In the genomic region with DNA sequence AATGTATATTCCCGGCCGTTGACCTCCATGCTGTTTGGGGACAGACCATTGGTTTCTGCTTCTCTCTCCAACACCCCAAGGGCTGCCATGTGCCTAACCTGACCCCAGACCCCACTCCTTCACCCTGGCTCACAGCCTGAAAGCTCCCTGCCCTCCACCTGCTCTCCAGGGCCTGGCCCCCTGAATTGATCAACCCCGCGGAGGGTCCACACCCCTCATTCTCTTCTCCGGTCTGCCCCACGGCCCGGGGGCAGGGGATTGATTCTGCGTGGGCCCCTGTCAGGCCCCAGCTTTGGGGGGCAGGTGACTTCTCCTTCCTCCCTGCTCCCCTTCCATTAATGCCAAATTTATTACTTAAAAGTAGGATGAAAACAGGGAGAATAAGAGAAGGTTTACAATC, we compare ENCODE assay signal across 8 cellular contexts.
DNase-seq lines count a peak whose midpoint lies in the region; ATAC-seq and TF ChIP-seq lines count a peak whose summit lies in the region.
"Not testable (repeated sequence)": the region's sequence is repeated elsewhere in the genome, so short reads cannot be mapped to it uniquely, and the experiment has no call there.

No MANE protein-coding gene starts in this region.

- H3K79me2 ChIP-seq in KMS-11 (ENCODE audit: insufficient read depth, low read depth) (peaks cover 26% of the 10 kb centered on the region; the same call in 1 of the 2 replicates), neural cell (replicated peaks; ENCODE audit: insufficient read depth, low read length) (peaks cover 44% of the 10 kb centered on the region)

- TF ChIP-seq EP300 in neural cell (conservative IDR thresholded peaks at IDR 0.05; ENCODE audit: poor library complexity, severe bottlenecking); suprapubic skin (IDR thresholded peaks at IDR 0.05): not testable (repeated sequence)

- not testable (repeated sequence) for H3K9me3 ChIP-seq in CD8-positive, alpha-beta memory T cell (ENCODE audit: low read length); iPS-15b (ENCODE audit: control insufficient read depth, insufficient read depth, low read length); neural cell (ENCODE audit: low read length); suprapubic skin

- H3K4me1 Mint-ChIP-seq in CD8-positive, alpha-beta memory T cell = peaks cover 30 to 45% (median 38%) of the 10 kb centered on the region in 3 donors
- peaks cover 55% of the 10 kb centered on the region for H3K4me1 Mint-ChIP-seq in WTC11
- peaks cover 24% of the 10 kb centered on the region for H3K4me1 Mint-ChIP-seq in activated naive CD8-positive, alpha-beta T cell treated with anti-CD3 and anti-CD28 coated beads for 36 hours
- peaks cover 35 to 43% of the 10 kb centered on the region in 2 donors for H3K4me1 Mint-ChIP-seq in effector memory CD8-positive, alpha-beta T cell (ENCODE audit: low read depth in 2 of 2)

- peak overlapping the region; percentile 82 to 89 (median 87) for H3K4me3 Mint-ChIP-seq in CD8-positive, alpha-beta memory T cell
- peak overlapping the region; percentile 95 for H3K4me3 Mint-ChIP-seq in WTC11
- H3K4me3 Mint-ChIP-seq in activated naive CD8-positive, alpha-beta T cell treated with anti-CD3 and anti-CD28 coated beads for 36 hours = peak overlapping the region; percentile 79
- peak overlapping the region; percentile 77 to 82 for H3K4me3 Mint-ChIP-seq in effector memory CD8-positive, alpha-beta T cell

- not testable (repeated sequence) for H4K20me1 ChIP-seq in KMS-11 (ENCODE audit: insufficient read depth)
- peaks cover 11% of the 10 kb centered on the region for H4K20me1 ChIP-seq in neural cell (ENCODE audit: insufficient read depth)

- not testable (repeated sequence) for H3K27me3 ChIP-seq in CD8-positive, alpha-beta memory T cell (ENCODE audit: insufficient read depth, low read length, poor library complexity, severe bottlenecking); KMS-11 (ENCODE audit: insufficient read depth, low read depth); iPS-15b (ENCODE audit: control insufficient read depth, insufficient read depth, low read length); neural cell (ENCODE audit: insufficient read depth, low read depth, low read length); suprapubic skin

- not testable (repeated sequence) for H3F3A ChIP-seq in neural cell (ENCODE audit: insufficient read depth, low read length, poor library complexity, severe bottlenecking)

- H3K27ac Mint-ChIP-seq in CD8-positive, alpha-beta memory T cell = peak overlapping the region in 7 of 8 donors; percentile 59 to 92 (median 75)
- H3K27ac Mint-ChIP-seq in WTC11 = peak overlapping the region; percentile 98
- H3K27ac Mint-ChIP-seq in activated naive CD8-positive, alpha-beta T cell treated with anti-CD3 and anti-CD28 coated beads for 36 hours = not testable (repeated sequence)
- H3K27ac Mint-ChIP-seq in effector memory CD8-positive, alpha-beta T cell = peak overlapping the region; percentile 72 to 80

- not testable (repeated sequence) for H3K9me3 Mint-ChIP-seq in CD8-positive, alpha-beta memory T cell; WTC11; activated naive CD8-positive, alpha-beta T cell treated with anti-CD3 and anti-CD28 coated beads for 36 hours; effector memory CD8-positive, alpha-beta T cell

- H3K36me3 ChIP-seq in CD8-positive, alpha-beta memory T cell (ENCODE audit: insufficient read depth, low read length); KMS-11 (ENCODE audit: insufficient read depth); iPS-15b (ENCODE audit: control insufficient read depth, insufficient read depth, low read length); neural cell (ENCODE audit: insufficient read depth, low read length); suprapubic skin: not testable (repeated sequence)

- not testable (repeated sequence) for H3K36me3 Mint-ChIP-seq in CD8-positive, alpha-beta memory T cell; WTC11; activated naive CD8-positive, alpha-beta T cell treated with anti-CD3 and anti-CD28 coated beads for 36 hours
- H3K36me3 Mint-ChIP-seq in effector memory CD8-positive, alpha-beta T cell (ENCODE audit: insufficient read depth) = peaks cover 26% of the 10 kb centered on the region

- not testable (repeated sequence) for H3K27ac ChIP-seq in CD8-positive, alpha-beta memory T cell (ENCODE audit: low read depth, low read length); KMS-11; suprapubic skin
- peak overlapping the region; percentile 77 for H3K27ac ChIP-seq in neural cell (ENCODE audit: low read length)

- POLR2A ChIA-PET in CD8-positive, alpha-beta memory T cell (lab: Charles Lee) = interaction anchor here (0.5 kb wide), 1 partner anchor 20 kb away, joined by 3 read pairs; no protein-coding TSS in a partner anchor
- POLR2A ChIA-PET in WTC11 (lab: Charles Lee) = not testable (repeated sequence)

- not testable (repeated sequence) for H3K9ac ChIP-seq in KMS-11
- H3K9ac ChIP-seq in iPS-15b (ENCODE audit: low read depth, low read length) = peak overlapping the region; percentile 79
- peak overlapping the region; percentile 88 for H3K9ac ChIP-seq in neural cell (ENCODE audit: low read length)

- peak overlapping the region; percentile 47; the same call in 1 of the 2 replicates for H3K4me2 ChIP-seq in KMS-11
- peak overlapping the region; percentile 62 for H3K4me2 ChIP-seq in neural cell (ENCODE audit: low read length)

- DNase-seq in CD8-positive, alpha-beta memory T cell; WTC11 (ENCODE audit: low spot score); activated naive CD8-positive, alpha-beta T cell treated with anti-CD3 and anti-CD28 coated beads for 36 hours; effector memory CD8-positive, alpha-beta T cell; suprapubic skin (ENCODE audit: low spot score in 2 of 2): not testable (repeated sequence)

- not testable (repeated sequence) for ATAC-seq in WTC11; effector memory CD8-positive, alpha-beta T cell (replicated peaks)

- not testable (repeated sequence) for TF ChIP-seq POLR2A in suprapubic skin (IDR thresholded peaks at IDR 0.05)

- not testable (repeated sequence) for H2AFZ ChIP-seq in KMS-11 (ENCODE audit: low read depth); neural cell (ENCODE audit: low read depth, low read length)

- CTCF ChIA-PET in CD8-positive, alpha-beta memory T cell (lab: Charles Lee) = interaction anchor here (1.4 kb wide), 1 partner anchor 585 kb away, joined by 4 read pairs; no protein-coding TSS in a partner anchor
- CTCF ChIA-PET in WTC11 (lab: Charles Lee) = interaction anchor here (0.6 kb wide), 1 partner anchor 67 kb away, joined by 4 read pairs; no protein-coding TSS in a partner anchor

- H3K4me1 ChIP-seq in CD8-positive, alpha-beta memory T cell (ENCODE audit: insufficient read depth, low read length); iPS-15b (ENCODE audit: control insufficient read depth, insufficient read depth, low read length): not testable (repeated sequence)
- H3K4me1 ChIP-seq in KMS-11 (ENCODE audit: low read depth, poor library complexity, severe bottlenecking) (peaks cover 16% of the 10 kb centered on the region), suprapubic skin (peaks cover 24% of the 10 kb centered on the region)

- not testable (repeated sequence) for H3K9me2 ChIP-seq in neural cell (ENCODE audit: insufficient read depth, low read length)

- not testable (repeated sequence) for H3K27me3 Mint-ChIP-seq in CD8-positive, alpha-beta memory T cell; WTC11 (ENCODE audit: low read depth)
- peaks cover 32% of the 10 kb centered on the region for H3K27me3 Mint-ChIP-seq in activated naive CD8-positive, alpha-beta T cell treated with anti-CD3 and anti-CD28 coated beads for 36 hours
- peaks cover 0 to 19% of the 10 kb centered on the region in 2 donors for H3K27me3 Mint-ChIP-seq in effector memory CD8-positive, alpha-beta T cell

- not testable (repeated sequence) for TF ChIP-seq RAD21 in neural cell (conservative IDR thresholded peaks at IDR 0.05)

- TF ChIP-seq CTCF in KMS-11 (conservative IDR thresholded peaks at IDR 0.05; ENCODE audit: low read depth, low read length); WTC11 (IDR thresholded peaks at IDR 0.05); neural cell (IDR thresholded peaks at IDR 0.05; ENCODE audit: poor library complexity, severe bottlenecking); suprapubic skin (IDR thresholded peaks at IDR 0.05): not testable (repeated sequence)

- H3K4me3 ChIP-seq in CD8-positive, alpha-beta memory T cell (ENCODE audit: low read length); KMS-11 (IDR thresholded peaks at IDR 0.05; ENCODE audit: insufficient read depth, low read depth, low read length): not testable (repeated sequence)
- peak overlapping the region; percentile 85 for H3K4me3 ChIP-seq in iPS-15b (ENCODE audit: low read depth, low read length)
- H3K4me3 ChIP-seq in neural cell (ENCODE audit: low read length) = peak overlapping the region; percentile 76
- peak overlapping the region; percentile 88 for H3K4me3 ChIP-seq in suprapubic skin

- 71% methylated on average over 8 of the region's 8 CpGs for WGBS in suprapubic skin

TF ChIP-seq in WTC11, 78 proteins besides CTCF, POLR2A, EP300 and RAD21:
- TF ChIP-seq ETV6 (CRISPR knock-in tag; IDR thresholded peaks at IDR 0.05) = 0 out of 2 replicates have a peak, but pooled peaks have one; percentile 18
TF ChIP-seq in WTC11: peak in this region for 1; not testable (repeated sequence) for 77.
